Comparison of ENCODE assay signal across 9 cellular contexts in the genomic region with DNA sequence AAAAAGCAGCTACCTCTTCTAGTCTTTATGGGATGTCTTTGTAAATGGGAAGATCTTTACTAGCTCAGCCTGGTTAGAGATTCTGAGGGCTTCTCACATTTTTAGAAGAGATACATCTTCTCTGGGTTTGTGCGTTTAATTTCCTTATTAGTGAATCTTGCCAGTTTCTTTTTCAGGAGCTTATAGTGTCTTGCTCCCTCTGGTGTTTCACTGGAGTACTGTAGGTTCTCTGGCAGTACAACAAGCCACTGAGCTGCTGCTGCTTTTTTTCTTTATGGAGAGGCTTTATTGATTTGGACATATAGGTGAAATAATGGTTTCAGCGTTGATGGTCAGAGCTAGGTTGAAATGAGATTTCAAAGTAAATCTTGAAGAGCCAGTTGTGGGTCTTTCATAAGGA.
DNase-seq lines count a peak whose midpoint lies in the region; TF ChIP-seq lines count a peak whose summit lies in the region.
"Had no signal": no experiment of that assay in that cellular context is flagged by ENCODE, and none has a peak within 500 bp of the region (broad histone marks: within the 10 kb centered on the region; RNA-seq: fewer than 3 reads in every experiment).

No MANE protein-coding gene starts in this region.

- H3K4me3 Mint-ChIP-seq in progenitor cell of endocrine pancreas (ENCODE audit: low read depth): no peak overlapping the region

- no peaks in the 10 kb centered on the region for H3K9me3 ChIP-seq in HAP-1
- no peaks in the 10 kb centered on the region for H3K9me3 ChIP-seq in vagina
- H3K9me3 ChIP-seq: thoracic aorta had no signal

- in situ Hi-C loops in HAP-1 (cut with MboI; ENCODE audit: low sequenced_read_pairs): no loop called here

- DNase-seq in stimulated activated CD4-positive, alpha-beta T cell treated with anti-CD3 and anti-CD28 coated beads, Interleukin-4, amount 100 ng/mL, for 24 hours: peak; percentile 4
- DNase-seq in stimulated activated CD4-positive, alpha-beta T cell treated with anti-CD3 and anti-CD28 coated beads, Interleukin-12 subunit alpha, Interleukin-12 subunit beta, amount 100 ng/mL, for 4 hours: no peak
- DNase-seq in HAP-1 (ENCODE audit: low spot score in 2 of 2) (peak; percentile 19 to 57), NCI-H460 (ENCODE audit: extremely low read depth, low read depth) (peak; percentile 19), dermis microvascular lymphatic vessel endothelial cell (ENCODE audit: low read depth in 2 of 2) (peak; percentile 20 to 38), progenitor cell of endocrine pancreas (ENCODE audit: low spot score, unreplicated experiment) (no peak), vagina (ENCODE audit: extremely low spot score in 2 of 2) (no peak)
- DNase-seq in activated CD8-positive, alpha-beta memory T cell treated with anti-CD3 and anti-CD28 coated beads, Interleukin-2, amount 50 U/mL, for 48 hours: no peak

- no peak overlapping the region for H3K4me3 ChIP-seq in HAP-1
- no peak overlapping the region for H3K4me3 ChIP-seq in vagina
- H3K4me3 ChIP-seq: thoracic aorta had no signal

- H3K27me3 Mint-ChIP-seq in progenitor cell of endocrine pancreas: no peaks in the 10 kb centered on the region

- H3K4me1 ChIP-seq in HAP-1 (no peaks in the 10 kb centered on the region), vagina (no peaks in the 10 kb centered on the region)

- H3K27me3 ChIP-seq in HAP-1 (ENCODE audit: low read depth) (no peaks in the 10 kb centered on the region), vagina (no peaks in the 10 kb centered on the region)

- peaks cover 20% of the 10 kb centered on the region for H3K36me3 Mint-ChIP-seq in progenitor cell of endocrine pancreas (ENCODE audit: insufficient read depth)

- TF ChIP-seq POLR2A in vagina (IDR thresholded peaks at IDR 0.05): no peak

- H3K27ac ChIP-seq in vagina: no peak overlapping the region
- H3K27ac ChIP-seq: thoracic aorta had no signal

- TF ChIP-seq CTCF in progenitor cell of endocrine pancreas (IDR thresholded peaks at IDR 0.05; ENCODE audit: unreplicated experiment): peak; percentile 62
- TF ChIP-seq CTCF in vagina (IDR thresholded peaks at IDR 0.05): no peak

- H3K9me3 Mint-ChIP-seq in progenitor cell of endocrine pancreas (ENCODE audit: low read depth): peaks cover 31% of the 10 kb centered on the region

- intact Hi-C loops in vagina (cut with DNase I): no loop called here

- no peak overlapping the region for H3K27ac Mint-ChIP-seq in progenitor cell of endocrine pancreas

- no peaks in the 10 kb centered on the region for H3K36me3 ChIP-seq in HAP-1 (replicated peaks)
- H3K36me3 ChIP-seq in vagina: no peaks in the 10 kb centered on the region
- H3K36me3 ChIP-seq: thoracic aorta had no signal

- no peaks in the 10 kb centered on the region for H3K4me1 Mint-ChIP-seq in progenitor cell of endocrine pancreas (ENCODE audit: low read depth)

Comparison
In these comparisons a context has a peak if more than half of its experiments do, and no peak if none do; other contexts are left out.
1. DNase-seq: peak in stimulated activated CD4-positive, alpha-beta T cell treated with anti-CD3 and anti-CD28 coated beads, Interleukin-4, amount 100 ng/mL, for 24 hours (single experiment), HAP-1 (2 of 2), NCI-H460 (single experiment) and dermis microvascular lymphatic vessel endothelial cell (2 of 2); none in stimulated activated CD4-positive, alpha-beta T cell treated with anti-CD3 and anti-CD28 coated beads, Interleukin-12 subunit alpha, Interleukin-12 subunit beta, amount 100 ng/mL, for 4 hours (single experiment), progenitor cell of endocrine pancreas (single experiment), activated CD8-positive, alpha-beta memory T cell treated with anti-CD3 and anti-CD28 coated beads, Interleukin-2, amount 50 U/mL, for 48 hours (single experiment) and vagina (0 of 2).